Comparison of ENCODE assay signal across 8 cellular contexts in genomic region chr15:40694706-40695468, GRCh38. TPM values are rescaled to one million over a fixed set of nuclear protein-coding genes. Genes with fewer than 3 reads are reported as not detected.
DNase-seq lines count a peak whose midpoint lies in the region; ATAC-seq, FAIRE-seq and TF ChIP-seq lines count a peak whose summit lies in the region.

TSS of gene RAD51 (plus strand) at chr15:40695174. CDS start at chr15:40698759, 3,585 bp downstream.

- no peaks in the 10 kb centered on the region for H3K9me3 ChIP-seq in smooth muscle cell (replicated peaks; ENCODE audit: low read depth)

- H2AFZ ChIP-seq in smooth muscle cell (ENCODE audit: low read depth): peak within 1 kb of the TSS; percentile 99

- peak; percentile 77 for TF ChIP-seq POLR2A in GM18951 (IDR thresholded peaks at IDR 0.05; ENCODE audit: extremely low read depth, insufficient read depth, insufficient read length)

- TF ChIP-seq CTCF in WTC11 (IDR thresholded peaks at IDR 0.05) (no peak), bronchial epithelial cell (IDR thresholded peaks at IDR 0.05; ENCODE audit: insufficient read depth, low read length, severe bottlenecking) (no peak), smooth muscle cell (IDR thresholded peaks at IDR 0.05; ENCODE audit: borderline replicate concordance, insufficient read depth, poor library complexity, severe bottlenecking) (no peak)

- no peaks in the 10 kb centered on the region for H4K20me1 ChIP-seq in smooth muscle cell (ENCODE audit: low read depth)

- H3K4me3 Mint-ChIP-seq in WTC11: peak within 1 kb of the TSS; percentile 97

- H3K4me1 ChIP-seq in smooth muscle cell (ENCODE audit: low read depth): peaks cover 6% of the 10 kb centered on the region

- no peaks in the 10 kb centered on the region for H3K27me3 Mint-ChIP-seq in WTC11 (ENCODE audit: low read depth)

- FAIRE-seq in bronchial epithelial cell (lab: Jason Lieb, UNC): no peak

- H3K36me3 Mint-ChIP-seq in WTC11: peaks cover 23% of the 10 kb centered on the region

- H3K4me2 ChIP-seq in smooth muscle cell: peak within 1 kb of the TSS; percentile 98

- in situ Hi-C loops in GM18951 (cut with MboI; ENCODE audit: low sequenced_read_pairs, unreplicated experiment): no loop called here

- H3K36me3 ChIP-seq in bronchial epithelial cell (ENCODE audit: control insufficient read depth, insufficient read depth, low read length) (no peaks in the 10 kb centered on the region), smooth muscle cell (ENCODE audit: low read depth) (no peaks in the 10 kb centered on the region)

- ATAC-seq in HG03175 (IDR thresholded peaks at IDR 0.05; ENCODE audit: unreplicated experiment) (peak; percentile 87), WTC11 (peak; percentile 92)

- peak within 1 kb of the TSS; percentile 100 for H3K27ac Mint-ChIP-seq in WTC11

- peaks cover 19% of the 10 kb centered on the region for H3K79me2 ChIP-seq in smooth muscle cell (ENCODE audit: low read depth)

- peak within 1 kb of the TSS; percentile 96 for H3K27ac ChIP-seq in smooth muscle cell (ENCODE audit: low read depth)

- CTCF ChIA-PET in WTC11 (lab: Charles Lee): interaction anchor here (0.7 to 2.3 kb wide), 24 partner anchors 12 to 247 kb away, joined by 3 to 14 read pairs (median 4); partner anchors contain the start of genes GCHFR, RHOV, RPUSD2 and VPS18

- under 1% methylated on average over 80 of the region's 80 CpGs for WGBS in smooth muscle cell (ENCODE audit: low lambda C conversion rate)

- no peaks in the 10 kb centered on the region for H3K27me3 ChIP-seq in bronchial epithelial cell (ENCODE audit: control insufficient read depth, insufficient read depth, low read length)
- no peaks in the 10 kb centered on the region for H3K27me3 ChIP-seq in smooth muscle cell (ENCODE audit: low read depth)

- H3K4me3 ChIP-seq in bronchial epithelial cell (ENCODE audit: low read depth, low read length) (peak within 1 kb of the TSS; percentile 94), smooth muscle cell (peak within 1 kb of the TSS; percentile 88)

- H3F3A ChIP-seq in smooth muscle cell (ENCODE audit: low read depth): no peaks in the 10 kb centered on the region

- no peaks in the 10 kb centered on the region for H3K9me3 Mint-ChIP-seq in WTC11

- DNase-seq in AG08396 (ENCODE audit: low spot score) (peak; percentile 98), NCI-H226 (peak; percentile 84), WTC11 (ENCODE audit: low spot score) (peak; percentile 93), bronchial epithelial cell (ENCODE audit: low read depth) (peak; percentile 90), iPS-NIHi7 (ENCODE audit: extremely low spot score) (peak; percentile 96), smooth muscle cell (lab: John Stamatoyannopoulos, UW; ENCODE audit: unreplicated experiment) (peak; percentile 72)

- POLR2A ChIA-PET in WTC11 (lab: Charles Lee): interaction anchor here (0.6 to 2.5 kb wide), 15 partner anchors 9 to 588 kb away, joined by 3 to 13 read pairs (median 3); partner anchors contain the start of genes CHAC1, DNAJC17, RPUSD2 and VPS18

- peak within 1 kb of the TSS; percentile 95 for H3K9ac ChIP-seq in smooth muscle cell (ENCODE audit: low read depth)

- H3K4me1 Mint-ChIP-seq in WTC11: peaks cover 10% of the 10 kb centered on the region

TF ChIP-seq in WTC11, 78 proteins besides CTCF, POLR2A, EP300 and RAD21 (continues in another document):
- TF ChIP-seq ZBTB43 (CRISPR knock-in tag; IDR thresholded peaks at IDR 0.05): peak; percentile 42; the same call in 1 of the 2 replicates
- TF ChIP-seq SP1 (CRISPR knock-in tag; conservative IDR thresholded peaks at IDR 0.05): peak; percentile 79
- TF ChIP-seq, protein P1, sequence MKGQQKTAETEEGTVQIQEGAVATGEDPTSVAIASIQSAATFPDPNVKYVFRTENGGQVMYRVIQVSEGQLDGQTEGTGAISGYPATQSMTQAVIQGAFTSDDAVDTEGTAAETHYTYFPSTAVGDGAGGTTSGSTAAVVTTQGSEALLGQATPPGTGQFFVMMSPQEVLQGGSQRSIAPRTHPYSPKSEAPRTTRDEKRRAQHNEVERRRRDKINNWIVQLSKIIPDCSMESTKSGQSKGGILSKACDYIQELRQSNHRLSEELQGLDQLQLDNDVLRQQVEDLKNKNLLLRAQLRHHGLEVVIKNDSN (CRISPR knock-in tag; IDR thresholded peaks at IDR 0.05): peak; percentile 58; the same call in 1 of the 2 replicates
- no peak for TF ChIP-seq NR1H2 (CRISPR knock-in tag; IDR thresholded peaks at IDR 0.05)
- peak; percentile 81; the same call in 1 of the 2 replicates for TF ChIP-seq NFE2L1 (CRISPR knock-in tag; IDR thresholded peaks at IDR 0.05)
- TF ChIP-seq, protein P2, sequence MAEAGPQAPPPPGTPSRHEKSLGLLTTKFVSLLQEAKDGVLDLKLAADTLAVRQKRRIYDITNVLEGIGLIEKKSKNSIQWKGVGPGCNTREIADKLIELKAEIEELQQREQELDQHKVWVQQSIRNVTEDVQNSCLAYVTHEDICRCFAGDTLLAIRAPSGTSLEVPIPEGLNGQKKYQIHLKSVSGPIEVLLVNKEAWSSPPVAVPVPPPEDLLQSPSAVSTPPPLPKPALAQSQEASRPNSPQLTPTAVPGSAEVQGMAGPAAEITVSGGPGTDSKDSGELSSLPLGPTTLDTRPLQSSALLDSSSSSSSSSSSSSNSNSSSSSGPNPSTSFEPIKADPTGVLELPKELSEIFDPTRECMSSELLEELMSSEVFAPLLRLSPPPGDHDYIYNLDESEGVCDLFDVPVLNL (CRISPR knock-in tag; IDR thresholded peaks at IDR 0.05; ENCODE audit: borderline replicate concordance, low read depth): peak; percentile 85; the same call in 1 of the 2 replicates
- no peak; the same call in 1 of the 2 replicates for TF ChIP-seq KAT7 (CRISPR knock-in tag; IDR thresholded peaks at IDR 0.05; ENCODE audit: borderline replicate concordance)
- no peak for TF ChIP-seq AFF4 (CRISPR knock-in tag; IDR thresholded peaks at IDR 0.05; ENCODE audit: borderline replicate concordance)
- TF ChIP-seq ZNF416 (CRISPR knock-in tag; IDR thresholded peaks at IDR 0.05): peak; percentile 63; the same call in 1 of the 2 replicates
- 0 out of 2 replicates have a peak, but pooled peaks have one; percentile 57 for TF ChIP-seq MLX (CRISPR knock-in tag; IDR thresholded peaks at IDR 0.05)
- peak; percentile 86; the same call in 1 of the 2 replicates for TF ChIP-seq IRF1 (CRISPR knock-in tag; IDR thresholded peaks at IDR 0.05)

RNA-seq across cellular contexts. Expression of gene RAD51, which starts in this region (rescaled TPM):
- total RNA-seq in WTC11 (2021) (29.7 to 36.4 TPM (median 31.0 TPM) in 3 replicates), bronchial epithelial cell (0.53 and 0.64 TPM in 2 replicates), smooth muscle cell (9.2 and 9.7 TPM in 2 replicates)
- polyA plus RNA-seq in smooth muscle cell: 10.7 and 15.2 TPM in 2 replicates

Comparison
In these comparisons a context has a peak if more than half of its experiments do, and no peak if none do; other contexts are left out.
1. Peak in every context shown above with its lines: DNase-seq, ATAC-seq, H3K4me3 ChIP-seq and H3K27ac ChIP-seq.
2. Peak in DNase-seq and H3K4me3 ChIP-seq in bronchial epithelial cell; RNA of the gene not detected or under 1 TPM.